ENCODE assay signal across 23 cellular contexts in the genomic region with DNA sequence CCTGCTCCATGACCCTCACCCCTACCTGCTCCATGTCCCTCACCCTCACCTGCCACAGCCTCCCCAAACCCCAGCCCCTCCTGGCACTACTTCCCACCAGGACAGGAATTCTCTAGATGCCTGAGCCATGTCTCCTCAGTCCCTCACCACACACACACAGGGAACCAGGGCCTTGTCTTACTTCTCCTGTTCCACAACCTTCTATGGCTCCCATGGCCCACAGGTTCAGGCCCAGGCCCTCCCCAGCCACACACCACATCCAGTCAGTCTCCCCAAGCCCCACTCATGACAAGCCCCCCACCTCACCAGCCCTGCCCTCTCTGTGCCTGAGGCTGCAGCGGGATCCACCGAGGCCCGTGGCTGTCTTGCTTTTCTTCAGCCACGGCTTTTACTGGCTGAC. TPM values are rescaled to one million over a fixed set of nuclear protein-coding genes. Genes with fewer than 3 reads are reported as not detected.
DNase-seq lines count a peak whose midpoint lies in the region; ATAC-seq, FAIRE-seq and TF ChIP-seq lines count a peak whose summit lies in the region.
"Had no signal": no experiment of that assay in that cellular context is flagged by ENCODE, and none has a peak within 500 bp of the region (broad histone marks: within the 10 kb centered on the region; RNA-seq: fewer than 3 reads in every experiment).

No MANE protein-coding gene starts in this region.

- H3K36me3 Mint-ChIP-seq in activated CD4-positive, alpha-beta T cell treated with anti-CD3 and anti-CD28 coated beads, Interleukin-2, amount 10 ng/mL, durations not matched to agents 7 days and 5 days (ENCODE audit: low read depth): peaks cover 9% of the 10 kb centered on the region
- H3K36me3 Mint-ChIP-seq in activated naive CD8-positive, alpha-beta T cell treated with anti-CD3 and anti-CD28 coated beads, Interleukin-2, amount 50 U/mL, for 24 hours (ENCODE audit: low read depth): peaks cover 12% of the 10 kb centered on the region
- H3K36me3 Mint-ChIP-seq in progenitor cell of endocrine pancreas (ENCODE audit: insufficient read depth): peaks cover 2% of the 10 kb centered on the region

- H3K4me3 ChIP-seq in HEK293 (ENCODE audit: low read depth, low read length): no peak overlapping the region
- H3K4me3 ChIP-seq: hepatocyte, lung, prostate gland, skin epidermis had no signal

- no peaks in the 10 kb centered on the region for H3K9me3 ChIP-seq in HEK293 (ENCODE audit: control insufficient read depth, insufficient read depth, low read depth, low read length)
- H3K9me3 ChIP-seq: prostate gland had no signal

- POLR2A ChIA-PET in activated CD4-positive, alpha-beta T cell treated with anti-CD3 and anti-CD28 coated beads, Interleukin-2, amount 10 ng/mL, durations not matched to agents 7 days and 5 days (lab: Charles Lee): no interaction called here
- POLR2A ChIA-PET in HEK293 (lab: Yijun Ruan, JAX): no interaction called here

- no peak for ATAC-seq in activated naive CD8-positive, alpha-beta T cell treated with anti-CD3 and anti-CD28 coated beads, Interleukin-2, amount 50 U/mL, for 24 hours
- no peak for ATAC-seq in HG02885 (IDR thresholded peaks at IDR 0.05; ENCODE audit: poor library complexity, unreplicated experiment)
- ATAC-seq: SK-N-SH treated with all-trans-retinoic acid at 6 μM for 48 hours had no signal

- no peak for DNase-seq in activated CD4-positive, alpha-beta T cell treated with anti-CD3 and anti-CD28 coated beads, Interleukin-2, amount 10 ng/mL, durations not matched to agents 7 days and 5 days
- no peak for DNase-seq in activated CD4-positive, alpha-beta T cell treated with anti-CD3 and anti-CD28 coated beads, Interleukin-2, amount 50 U/mL, for 1 hour
- DNase-seq in activated naive CD8-positive, alpha-beta T cell treated with anti-CD3 and anti-CD28 coated beads, Interleukin-2, amount 50 U/mL, for 24 hours: no peak
- no peak for DNase-seq in progenitor cell of endocrine pancreas (ENCODE audit: low spot score, unreplicated experiment)
- no peak for DNase-seq in frontal cortex (ENCODE audit: low spot score in 2 of 2)
- DNase-seq in COLO668 (lab: John Stamatoyannopoulos, UW; ENCODE audit: unreplicated experiment): no peak
- DNase-seq: activated CD4-positive, alpha-beta T cell treated with anti-CD3 and anti-CD28 coated beads, Interleukin-2, amount 50 U/mL, for 48 hours; CD4-positive, alpha-beta memory T cell; islet precursor cell; NCI-H1694 treated with DMSO at 0.1 percent for 48 hours; NK-92 treated with Interleukin-12 subunit alpha and Interleukin-12 subunit beta, amount 100 ng/mL, for 24 hours; stimulated activated CD4-positive, alpha-beta T cell treated with anti-CD3 and anti-CD28 coated beads, Interleukin-2, amount 100 ng/mL, for 48 hours had no signal

- peak overlapping the region; percentile 43 for H3K27ac Mint-ChIP-seq in activated CD4-positive, alpha-beta T cell treated with anti-CD3 and anti-CD28 coated beads, Interleukin-2, amount 10 ng/mL, durations not matched to agents 7 days and 5 days
- H3K27ac Mint-ChIP-seq in activated naive CD8-positive, alpha-beta T cell treated with anti-CD3 and anti-CD28 coated beads, Interleukin-2, amount 50 U/mL, for 24 hours: peak overlapping the region; percentile 70
- H3K27ac Mint-ChIP-seq in progenitor cell of endocrine pancreas: peak overlapping the region; percentile 56

- no peak overlapping the region for H3K27ac ChIP-seq in HEK293 (ENCODE audit: extremely low read depth, low read depth, low read length)
- H3K27ac ChIP-seq: hepatocyte, prostate gland, skin epidermis had no signal

- H3K4me1 ChIP-seq in HEK293 (ENCODE audit: control insufficient read depth, insufficient read depth, low read length): peaks cover 4% of the 10 kb centered on the region

- peaks cover 0 to 6% of the 10 kb centered on the region in 2 experiments; a peak in 1 of 3 replicates for H3K36me3 ChIP-seq in HEK293 (ENCODE audit: control insufficient read depth in 2 of 2, insufficient read depth in 1 of 2, low read length in 2 of 2)
- H3K36me3 ChIP-seq: prostate gland had no signal

- no peaks in the 10 kb centered on the region for H3K27me3 Mint-ChIP-seq in activated CD4-positive, alpha-beta T cell treated with anti-CD3 and anti-CD28 coated beads, Interleukin-2, amount 10 ng/mL, durations not matched to agents 7 days and 5 days
- no peaks in the 10 kb centered on the region for H3K27me3 Mint-ChIP-seq in activated naive CD8-positive, alpha-beta T cell treated with anti-CD3 and anti-CD28 coated beads, Interleukin-2, amount 50 U/mL, for 24 hours
- peaks cover 2% of the 10 kb centered on the region for H3K27me3 Mint-ChIP-seq in progenitor cell of endocrine pancreas
- H3K27me3 Mint-ChIP-seq: CD4-positive, alpha-beta memory T cell had no signal

- peaks cover 42% of the 10 kb centered on the region for H3K4me1 Mint-ChIP-seq in activated CD4-positive, alpha-beta T cell treated with anti-CD3 and anti-CD28 coated beads, Interleukin-2, amount 10 ng/mL, durations not matched to agents 7 days and 5 days
- peaks cover 63% of the 10 kb centered on the region for H3K4me1 Mint-ChIP-seq in activated naive CD8-positive, alpha-beta T cell treated with anti-CD3 and anti-CD28 coated beads, Interleukin-2, amount 50 U/mL, for 24 hours
- H3K4me1 Mint-ChIP-seq in progenitor cell of endocrine pancreas (ENCODE audit: low read depth): peaks cover 17% of the 10 kb centered on the region

- FAIRE-seq in frontal cortex (lab: Jason Lieb, UNC): no peak
- FAIRE-seq: endometrium, GM18507 had no signal

- CTCF ChIA-PET in activated CD4-positive, alpha-beta T cell treated with anti-CD3 and anti-CD28 coated beads, Interleukin-2, amount 10 ng/mL, durations not matched to agents 7 days and 5 days (lab: Charles Lee): no interaction called here
- CTCF ChIA-PET in HEK293 (lab: Yijun Ruan, JAX): no interaction called here

- H3K9me3 Mint-ChIP-seq in activated CD4-positive, alpha-beta T cell treated with anti-CD3 and anti-CD28 coated beads, Interleukin-2, amount 10 ng/mL, durations not matched to agents 7 days and 5 days: no peaks in the 10 kb centered on the region
- H3K9me3 Mint-ChIP-seq in activated naive CD8-positive, alpha-beta T cell treated with anti-CD3 and anti-CD28 coated beads, Interleukin-2, amount 50 U/mL, for 24 hours: no peaks in the 10 kb centered on the region
- no peaks in the 10 kb centered on the region for H3K9me3 Mint-ChIP-seq in progenitor cell of endocrine pancreas (ENCODE audit: low read depth)
- H3K9me3 Mint-ChIP-seq: CD4-positive, alpha-beta memory T cell had no signal

- TF ChIP-seq CTCF in HEK293 (tag by site-specific recombination; IDR thresholded peaks at IDR 0.05) (no peak), progenitor cell of endocrine pancreas (IDR thresholded peaks at IDR 0.05; ENCODE audit: unreplicated experiment) (no peak)

- peak overlapping the region; percentile 50 for H3K4me3 Mint-ChIP-seq in activated CD4-positive, alpha-beta T cell treated with anti-CD3 and anti-CD28 coated beads, Interleukin-2, amount 10 ng/mL, durations not matched to agents 7 days and 5 days
- H3K4me3 Mint-ChIP-seq in activated naive CD8-positive, alpha-beta T cell treated with anti-CD3 and anti-CD28 coated beads, Interleukin-2, amount 50 U/mL, for 24 hours: no peak overlapping the region
- H3K4me3 Mint-ChIP-seq in progenitor cell of endocrine pancreas (ENCODE audit: low read depth): peak overlapping the region; percentile 41

TF ChIP-seq in HEK293, 187 proteins besides CTCF, POLR2A, EP300 and RAD21:
- TF ChIP-seq ZNF510 (tag by site-specific recombination; IDR thresholded peaks at IDR 0.05; ENCODE audit: insufficient replicate concordance): no peak
- peak; percentile 50; the same call in 1 of the 2 replicates for TF ChIP-seq ZNF16 (tag by site-specific recombination; IDR thresholded peaks at IDR 0.05; ENCODE audit: low read depth)

RNA-seq across cellular contexts. Expression of a gene that starts 3.1 kb away (rescaled TPM):
- total RNA-seq in activated CD4-positive, alpha-beta T cell treated with anti-CD3 and anti-CD28 coated beads, Interleukin-2, amount 10 ng/mL, durations not matched to agents 7 days and 5 days: 100 to 1,000 TPM; 204 to 222 TPM
- total RNA-seq in progenitor cell of endocrine pancreas (211 and 212 TPM in 2 replicates), frontal cortex (48.5 TPM)

RNA-seq across cellular contexts. Expression of a gene that starts 27.1 kb away (rescaled TPM):
- total RNA-seq in activated CD4-positive, alpha-beta T cell treated with anti-CD3 and anti-CD28 coated beads, Interleukin-2, amount 10 ng/mL, durations not matched to agents 7 days and 5 days: 1 to 10 TPM in 1 of 2 experiments, under 1 TPM in 1; 0.83 to 1.6 TPM
- total RNA-seq in progenitor cell of endocrine pancreas (17.5 and 18.2 TPM in 2 replicates), frontal cortex (11.4 TPM)

RNA-seq across cellular contexts. Expression of a gene that starts 45.3 kb away (rescaled TPM):
- total RNA-seq in activated CD4-positive, alpha-beta T cell treated with anti-CD3 and anti-CD28 coated beads, Interleukin-2, amount 10 ng/mL, durations not matched to agents 7 days and 5 days: 10 to 100 TPM; 33.8 to 43.7 TPM
- 52.6 and 56.8 TPM in 2 replicates for total RNA-seq in progenitor cell of endocrine pancreas
- 39.5 TPM for total RNA-seq in frontal cortex

RNA-seq across cellular contexts. Expression of a gene that starts 45.4 kb away (rescaled TPM):
- total RNA-seq in activated CD4-positive, alpha-beta T cell treated with anti-CD3 and anti-CD28 coated beads, Interleukin-2, amount 10 ng/mL, durations not matched to agents 7 days and 5 days: 10 to 100 TPM; 34.3 to 36.9 TPM
- total RNA-seq in progenitor cell of endocrine pancreas (49.7 and 51.7 TPM in 2 replicates), frontal cortex (17.9 TPM)

RNA-seq across cellular contexts. Expression of a gene that starts 50.5 kb away (rescaled TPM):
- total RNA-seq in activated CD4-positive, alpha-beta T cell treated with anti-CD3 and anti-CD28 coated beads, Interleukin-2, amount 10 ng/mL, durations not matched to agents 7 days and 5 days: not detected
- total RNA-seq in progenitor cell of endocrine pancreas (not detected in 2 replicates), frontal cortex (not detected)
- total RNA-seq: CD4-positive, alpha-beta memory T cell; hepatocyte; myocyte; RPMI7951 had no signal
